ENCODE assay signal across 17 cellular contexts in genomic region chr18:3578621-3579020, GRCh38.
DNase-seq lines count a peak whose midpoint lies in the region; ATAC-seq and TF ChIP-seq lines count a peak whose summit lies in the region.
"Had no signal": no experiment of that assay in that cellular context is flagged by ENCODE, and none has a peak within 500 bp of the region (broad histone marks: within the 10 kb centered on the region; RNA-seq: fewer than 3 reads in every experiment).

No MANE protein-coding gene starts in this region.

- intact Hi-C loops in Panc1 (cut with micrococcal nuclease; ENCODE audit: unreplicated experiment) = no loop called here
- intact Hi-C loops in thyroid gland (cut with DNase I) = loop anchor here (10.0 kb wide), 1 partner anchor 104 kb away; no protein-coding TSS in a partner anchor

- no peak for TF ChIP-seq CTCF in Panc1 (IDR thresholded peaks at IDR 0.05)
- no peak for TF ChIP-seq CTCF in thyroid gland (IDR thresholded peaks at IDR 0.05)

- in situ Hi-C loops in Panc1 (cut with HindIII; ENCODE audit: low pct_unique_long_range_greater_than_20kb, low sequenced_read_pairs) = no loop called here

- H3K9me3 ChIP-seq in Panc1 (ENCODE audit: control insufficient read depth, insufficient read depth, low read depth, low read length) = no peaks in the 10 kb centered on the region
- H3K9me3 ChIP-seq in thyroid gland = no peaks in the 10 kb centered on the region
- H3K9me3 ChIP-seq: A549, BLaER1, Peyer's patch had no signal

- H3K4me1 ChIP-seq in Panc1 (ENCODE audit: control insufficient read depth, insufficient read depth, low read length) = peaks cover 4% of the 10 kb centered on the region; the same call in 1 of the 2 replicates
- no peaks in the 10 kb centered on the region for H3K4me1 ChIP-seq in thyroid gland
- H3K4me1 ChIP-seq: Peyer's patch had no signal

- H3K27ac Mint-ChIP-seq in activated T-cell treated with anti-CD3 and anti-CD28 coated beads, Interleukin-2, amount 50 U/mL, for 72 hours = no peak overlapping the region
- H3K27ac Mint-ChIP-seq in stimulated activated naive CD8-positive, alpha-beta T cell treated with anti-CD3 and anti-CD28 coated beads, Interleukin-15, amount 100 ng/mL, for 72 hours = no peak overlapping the region
- H3K27ac Mint-ChIP-seq: CD4-positive, alpha-beta memory T cell had no signal

- ATAC-seq in activated T-cell treated with anti-CD3 and anti-CD28 coated beads, Interleukin-2, amount 50 U/mL, for 72 hours (replicated peaks in 1 of 2) = peak; percentile 90 to 94
- no peak for ATAC-seq in Panc1
- ATAC-seq in esophagus mucosa = peak; percentile 50
- ATAC-seq in stimulated activated naive CD8-positive, alpha-beta T cell treated with anti-CD3 and anti-CD28 coated beads, Interleukin-15, amount 100 ng/mL, for 72 hours = peak; percentile 87
- ATAC-seq: A549, Right ventricle myocardium inferior had no signal

- H3K9me3 Mint-ChIP-seq in activated T-cell treated with anti-CD3 and anti-CD28 coated beads, Interleukin-2, amount 50 U/mL, for 72 hours = no peaks in the 10 kb centered on the region
- no peaks in the 10 kb centered on the region for H3K9me3 Mint-ChIP-seq in stimulated activated naive CD8-positive, alpha-beta T cell treated with anti-CD3 and anti-CD28 coated beads, Interleukin-15, amount 100 ng/mL, for 72 hours
- H3K9me3 Mint-ChIP-seq: CD4-positive, alpha-beta memory T cell had no signal

- no peak for TF ChIP-seq POLR2A in thyroid gland (IDR thresholded peaks at IDR 0.05)

- no TSS peak for BruUV-seq in Panc1 (replicated peaks; lab: Mats Ljungman, UMichigan)

- no peaks in the 10 kb centered on the region for H3K27me3 Mint-ChIP-seq in activated T-cell treated with anti-CD3 and anti-CD28 coated beads, Interleukin-2, amount 50 U/mL, for 72 hours (ENCODE audit: low read depth)
- H3K27me3 Mint-ChIP-seq in stimulated activated naive CD8-positive, alpha-beta T cell treated with anti-CD3 and anti-CD28 coated beads, Interleukin-15, amount 100 ng/mL, for 72 hours = peaks cover 5% of the 10 kb centered on the region
- H3K27me3 Mint-ChIP-seq: CD4-positive, alpha-beta memory T cell had no signal

- WGBS in thyroid gland, 2 donors = 79 to 85% methylated on average over 4 of the region's 4 CpGs

- H3K27ac ChIP-seq in Panc1 (ENCODE audit: low read length) = peak overlapping the region; percentile 41; the same call in 1 of the 2 replicates
- H3K27ac ChIP-seq in thyroid gland = no peak overlapping the region
- H3K27ac ChIP-seq: A549, BLaER1, Peyer's patch had no signal

- peak in 1 of 2 donors; percentile 21 for DNase-seq in activated T-cell treated with anti-CD3 and anti-CD28 coated beads, Interleukin-2, amount 50 U/mL, for 72 hours
- DNase-seq in activated T-cell treated with anti-CD3 and anti-CD28 coated beads, Interleukin-2, amount 50 U/mL, for 1 hour = no peak
- no peak for DNase-seq in Panc1 (ENCODE audit: low read depth, low spot score)
- DNase-seq in stimulated activated naive CD8-positive, alpha-beta T cell treated with anti-CD3 and anti-CD28 coated beads, Interleukin-15, amount 100 ng/mL, for 72 hours = no peak
- DNase-seq in thyroid gland = no peak
- no peak for DNase-seq in iPS-NIHi7 (ENCODE audit: extremely low spot score)
- DNase-seq: CD4-positive, alpha-beta memory T cell; GOT3; NCI-H1092 treated with DMSO at 0.1 percent for 48 hours; NCI-H2081; NCI-H446 treated with DMSO at 0.1 percent for 48 hours; NCI-H69; Peyer's patch had no signal

- no peaks in the 10 kb centered on the region for H3K36me3 Mint-ChIP-seq in activated T-cell treated with anti-CD3 and anti-CD28 coated beads, Interleukin-2, amount 50 U/mL, for 72 hours (ENCODE audit: insufficient read depth in 2 of 2)
- H3K36me3 Mint-ChIP-seq: CD4-positive, alpha-beta memory T cell had no signal

- no peak overlapping the region for H3K4me3 ChIP-seq in Panc1 (ENCODE audit: low read depth in 2 of 2, low read length in 2 of 2)
- H3K4me3 ChIP-seq in thyroid gland (replicated peaks in 1 of 3) = no peak overlapping the region
- H3K4me3 ChIP-seq: A549, BLaER1, Peyer's patch had no signal

- peaks cover 28% of the 10 kb centered on the region for H3K4me1 Mint-ChIP-seq in activated T-cell treated with anti-CD3 and anti-CD28 coated beads, Interleukin-2, amount 50 U/mL, for 72 hours (ENCODE audit: low read depth)
- peaks cover 7% of the 10 kb centered on the region for H3K4me1 Mint-ChIP-seq in stimulated activated naive CD8-positive, alpha-beta T cell treated with anti-CD3 and anti-CD28 coated beads, Interleukin-15, amount 100 ng/mL, for 72 hours
- H3K4me1 Mint-ChIP-seq: CD4-positive, alpha-beta memory T cell had no signal

- H3K27me3 ChIP-seq in Panc1 (ENCODE audit: control insufficient read depth, insufficient read depth, low read length) (no peaks in the 10 kb centered on the region), thyroid gland (no peaks in the 10 kb centered on the region)
- H3K27me3 ChIP-seq: BLaER1, Peyer's patch had no signal

- no peak overlapping the region for H3K4me3 Mint-ChIP-seq in activated T-cell treated with anti-CD3 and anti-CD28 coated beads, Interleukin-2, amount 50 U/mL, for 72 hours
- H3K4me3 Mint-ChIP-seq in stimulated activated naive CD8-positive, alpha-beta T cell treated with anti-CD3 and anti-CD28 coated beads, Interleukin-15, amount 100 ng/mL, for 72 hours = no peak overlapping the region
- H3K4me3 Mint-ChIP-seq: CD4-positive, alpha-beta memory T cell had no signal

- POLR2A ChIA-PET in Panc1 (lab: Charles Lee) = no interaction called here

- no peaks in the 10 kb centered on the region for H3K36me3 ChIP-seq in Panc1 (ENCODE audit: control insufficient read depth, insufficient read depth, low read length)
- no peaks in the 10 kb centered on the region for H3K36me3 ChIP-seq in thyroid gland
- H3K36me3 ChIP-seq: BLaER1, Peyer's patch had no signal

- CTCF ChIA-PET in Panc1 (lab: Charles Lee) = no interaction called here
